In genomic region chr7:45146531-45147379, GRCh38 we compare ENCODE assay signal across 25 cellular contexts. TPM values are rescaled to one million over a fixed set of nuclear protein-coding genes. Genes with fewer than 3 reads are reported as not detected.
DNase-seq lines count a peak whose midpoint lies in the region; ATAC-seq, FAIRE-seq and TF ChIP-seq lines count a peak whose summit lies in the region.
"Had no signal": no experiment of that assay in that cellular context is flagged by ENCODE, and none has a peak within 500 bp of the region (broad histone marks: within the 10 kb centered on the region; RNA-seq: fewer than 3 reads in every experiment).

No MANE protein-coding gene starts in this region.

- in situ Hi-C loops in K562 (cut with MboI) (no loop called here), KBM-7 (cut with MboI; ENCODE audit: low pct_unique_long_range_greater_than_20kb, low sequenced_read_pairs) (loop anchor here (25.0 kb wide), 1 partner anchor 559 kb away; the partner anchor contains the start of gene TMED4)

- no peak overlapping the region for H3K27ac ChIP-seq in K562 (ENCODE audit: extremely low read depth, low read depth, low read length)
- H3K27ac ChIP-seq in spleen: no peak overlapping the region
- no peak overlapping the region for H3K27ac ChIP-seq in tibial nerve
- H3K27ac ChIP-seq: ascending aorta; BLaER1 treated with 17β-estradiol and CSF1 and Interleukin-3, amounts not matched to agents 10 nM and 100 nM; heart left ventricle; parathyroid adenoma; Peyer's patch; skin epidermis had no signal

- ATAC-seq in activated CD4-positive, CD25-positive, alpha-beta regulatory T cell treated with anti-CD3 and anti-CD28 coated beads, Interleukin-2, amount 50 U/mL, for 24 hours: no peak
- peak; percentile 67 for ATAC-seq in K562

- H3K4me2 ChIP-seq in K562 (ENCODE audit: insufficient read depth, low read length): no peak overlapping the region
- H3K4me2 ChIP-seq: BLaER1 treated with 17β-estradiol and CSF1 and Interleukin-3, amounts not matched to agents 10 nM and 100 nM had no signal

- no peak overlapping the region for H2AFZ ChIP-seq in K562 (ENCODE audit: low read depth, low read length)
- H2AFZ ChIP-seq: parathyroid adenoma had no signal

- intact Hi-C loops in K562 (cut with micrococcal nuclease) (no loop called here), spleen (cut with DNase I; ENCODE audit: low total_unique reads) (no loop called here)

- peak in 1 of 2 experiments; percentile 47; a peak in 2 of 4 replicates for TF ChIP-seq RAD21 in K562 (CRISPR knock-in tag; conservative IDR thresholded peaks at IDR 0.05 in 1 of 2, IDR thresholded peaks at IDR 0.05 in 1 of 2)

- H3K9me1 ChIP-seq in K562 (ENCODE audit: control insufficient read depth, insufficient read depth, low read length): no peaks in the 10 kb centered on the region

- no TSS peak for BruUV-seq in K562 (replicated peaks; lab: Mats Ljungman, UMichigan)

- H3K9me3 ChIP-seq in K562 (replicated peaks; ENCODE audit: control insufficient read depth, insufficient read depth, low read depth, low read length): no peaks in the 10 kb centered on the region
- H3K9me3 ChIP-seq in spleen: no peaks in the 10 kb centered on the region
- H3K9me3 ChIP-seq in tibial nerve: no peaks in the 10 kb centered on the region
- H3K9me3 ChIP-seq: ascending aorta; BLaER1 treated with 17β-estradiol and CSF1 and Interleukin-3, amounts not matched to agents 10 nM and 100 nM; heart left ventricle; Peyer's patch had no signal

- TF ChIP-seq POLR2A in K562 (conservative IDR thresholded peaks at IDR 0.05) (no peak), spleen (IDR thresholded peaks at IDR 0.05) (no peak), tibial nerve (IDR thresholded peaks at IDR 0.05) (no peak)

- TF ChIP-seq CTCF in K562 (IDR thresholded peaks at IDR 0.05 in 2 of 3, conservative IDR thresholded peaks at IDR 0.05 in 1 of 3; ENCODE audit: insufficient read depth in 2 of 3, low read depth in 1 of 3, low read length in 3 of 3): peak; percentile 43 to 51 (median 48)
- TF ChIP-seq CTCF in spleen (IDR thresholded peaks at IDR 0.05 in 8 of 11, conservative IDR thresholded peaks at IDR 0.05 in 3 of 11): no peak
- no peak for TF ChIP-seq CTCF in tibial nerve (IDR thresholded peaks at IDR 0.05)

- 38% methylated on average over 16 of the region's 19 CpGs for WGBS in K562 (ENCODE audit: insufficient coverage, low coverage, missing lambda C conversion rate)
- 79 to 87% (median 83%) methylated on average over 15 to 19 of the region's 19 CpGs for WGBS in spleen, 5 donors
- 69 to 84% methylated on average over 18 to 19 of the region's 19 CpGs for WGBS in tibial nerve, 2 donors

- H3K27me3 ChIP-seq in K562 (ENCODE audit: control insufficient read depth in 2 of 2, insufficient read depth in 2 of 2, low read length in 2 of 2) (peaks cover 10 to 38% of the 10 kb centered on the region in 2 experiments), spleen (replicated peaks in 1 of 7) (peaks cover 0 to 36% (median 0%) of the 10 kb centered on the region in 7 donors), tibial nerve (peaks cover 0 to 15% of the 10 kb centered on the region in 2 donors)
- H3K27me3 ChIP-seq: ascending aorta; BLaER1 treated with 17β-estradiol and CSF1 and Interleukin-3, amounts not matched to agents 10 nM and 100 nM; Peyer's patch had no signal

- H3K4me3 ChIP-seq in K562 (no peak overlapping the region), spleen (no peak overlapping the region), tibial nerve (no peak overlapping the region)
- H3K4me3 ChIP-seq: ascending aorta; BLaER1 treated with 17β-estradiol and CSF1 and Interleukin-3, amounts not matched to agents 10 nM and 100 nM; heart left ventricle; Peyer's patch; skin epidermis had no signal

- H3K9ac ChIP-seq in K562 (ENCODE audit: insufficient read depth in 1 of 2, low read depth in 2 of 2, low read length in 2 of 2): no peak overlapping the region
- H3K9ac ChIP-seq: BLaER1 treated with 17β-estradiol and CSF1 and Interleukin-3, amounts not matched to agents 10 nM and 100 nM; parathyroid adenoma had no signal

- no peak for FAIRE-seq in K562 (lab: Jason Lieb, UNC)
- FAIRE-seq: islet of Langerhans had no signal

- CTCF ChIA-PET in K562 (lab: Yijun Ruan, JAX; ENCODE audit: low intra/inter-chr PET ratio): no interaction called here

- POLR2A ChIA-PET in K562 (lab: Yijun Ruan, JAX): interaction anchor here (0.6 kb wide), 1 partner anchor 254 kb away, joined by 4 read pairs; no protein-coding TSS in a partner anchor

- no peaks in the 10 kb centered on the region for H3K79me2 ChIP-seq in K562 (ENCODE audit: control insufficient read depth, insufficient read depth, low read length)
- H3K79me2 ChIP-seq: parathyroid adenoma had no signal

- peak; percentile 22 for DNase-seq in activated CD4-positive, CD25-positive, alpha-beta regulatory T cell treated with anti-CD3 and anti-CD28 coated beads, Interleukin-2, amount 50 U/mL, for 72 hours
- DNase-seq in HuH-7 (ENCODE audit: low spot score): peak; percentile 40
- peak; percentile 37 to 49 (median 46) for DNase-seq in K562 (ENCODE audit: extremely low read depth in 1 of 4, low spot score in 3 of 4)
- DNase-seq in spleen: peak; percentile 56
- no peak for DNase-seq in NCI-H1694 (lab: John Stamatoyannopoulos, UW)
- DNase-seq in tibial nerve (ENCODE audit: low spot score in 2 of 2): no peak
- no peak for DNase-seq in KBM-7
- DNase-seq: activated CD4-positive, alpha-beta T cell treated with anti-CD3 and anti-CD28 coated beads, Interleukin-2, amount 10 ng/mL, durations not matched to agents 24 days and 14 days; activated CD8-positive, alpha-beta memory T cell treated with anti-CD3 and anti-CD28 coated beads, Interleukin-2, amount 50 U/mL, for 48 hours; activated naive CD4-positive, alpha-beta T cell treated with Interleukin-2 at 50 U/mL for 16 hours; heart left ventricle; mammary epithelial cell; naive B cell; NCI-H146; NCI-H774; stimulated activated CD8-positive, alpha-beta memory T cell treated with anti-CD3 and anti-CD28 coated beads, Interleukin-4, amount 100 ng/mL, for 48 hours had no signal

- TF ChIP-seq EP300 in K562 (IDR thresholded peaks at IDR 0.05; ENCODE audit: low read length) (no peak), tibial nerve (IDR thresholded peaks at IDR 0.05) (no peak)

- H3K4me1 ChIP-seq in K562 (replicated peaks in 1 of 2; ENCODE audit: control insufficient read depth in 2 of 2, insufficient read depth in 2 of 2, low read length in 2 of 2): peaks cover 0 to 12% of the 10 kb centered on the region in 2 experiments; a peak in 2 of 5 replicates
- H3K4me1 ChIP-seq in spleen: no peaks in the 10 kb centered on the region
- no peaks in the 10 kb centered on the region for H3K4me1 ChIP-seq in tibial nerve
- H3K4me1 ChIP-seq: ascending aorta, heart left ventricle, parathyroid adenoma, Peyer's patch had no signal

- H3K36me3 ChIP-seq in K562 (ENCODE audit: control insufficient read depth, insufficient read depth, low read length) (no peaks in the 10 kb centered on the region), spleen (no peaks in the 10 kb centered on the region), tibial nerve (no peaks in the 10 kb centered on the region)
- H3K36me3 ChIP-seq: ascending aorta; BLaER1 treated with 17β-estradiol and CSF1 and Interleukin-3, amounts not matched to agents 10 nM and 100 nM; heart left ventricle; Peyer's patch had no signal

- 0 out of 2 replicates have a peak, but pooled peaks cover 3% of the 10 kb centered on the region for H4K20me1 ChIP-seq in K562 (replicated peaks; ENCODE audit: control insufficient read depth, insufficient read depth, low read length)
- H4K20me1 ChIP-seq: BLaER1 treated with 17β-estradiol and CSF1 and Interleukin-3, amounts not matched to agents 10 nM and 100 nM had no signal

RNA-seq across cellular contexts. Expression of gene RAMP3, which starts 10.8 kb away (rescaled TPM):
- not detected in 2 replicates for total RNA-seq in K562 (2011; cell fraction: chromatin; rRNA removed; ENCODE audit: low replicate concordance)
- not detected in 2 replicates for total RNA-seq in K562 (2011; cell fraction: nucleolus; rRNA removed)
- total RNA-seq in K562 (2011; cell fraction: nucleoplasm; rRNA removed): not detected in 2 replicates
- total RNA-seq in K562 (2014; rRNA removed) (not detected in 2 replicates), K562 (2014; rRNA removed; fragmentation: Illumina TruSeq; extraction: Trizol) (not detected in 2 replicates), K562 (2015; rRNA removed; fragmentation: Illumina TruSeq; extraction: Trizol) (not detected in 2 replicates), K562 (2021) (not detected in 2 replicates), spleen (10 to 100 TPM in 5 of 7 donors, 1 to 10 TPM in 2; 6.3 to 27.8 (median 11.8) TPM), tibial nerve (100 to 1,000 TPM in 3 of 4 donors, 10 to 100 TPM in 1; 31.6 to 117 (median 112) TPM)
- polyA plus RNA-seq in K562 (2011; rRNA removed) (not detected in 2 replicates), K562 (2014; fragmentation: Illumina TruSeq; extraction: Trizol) (not detected in 2 replicates), K562 (2014; fragmentation: Nextera tagmentation; extraction: Ambion mirVana) (not detected), K562 (2014; rRNA removed) (not detected in 2 replicates), spleen (10 to 100 TPM; 14.2 to 21.6 (median 18.9) TPM)
- not detected in 2 replicates for polyA plus RNA-seq in K562 (2011; cell fraction: cytosol; rRNA removed)
- polyA plus RNA-seq in K562 (2011; cell fraction: nucleus; rRNA removed): not detected in 2 replicates
- polyA plus RNA-seq in K562 (2012): not detected in 2 replicates
- not detected in 2 replicates for polyA minus RNA-seq in K562 (2011; rRNA and poly(A)+ RNA removed)
- not detected in 2 replicates for polyA minus RNA-seq in K562 (2011; cell fraction: cytosol; rRNA and poly(A)+ RNA removed)
- not detected in 2 replicates for polyA minus RNA-seq in K562 (2011; cell fraction: nucleus; rRNA and poly(A)+ RNA removed)
- total RNA-seq: A172; activated CD4-positive, alpha-beta T cell treated with anti-CD3 and anti-CD28 coated beads, Interleukin-2, amount 10 ng/mL, durations not matched to agents 24 days and 14 days; HT1080; mammary epithelial cell had no signal
- polyA plus RNA-seq: mammary epithelial cell had no signal

RNA-seq across cellular contexts. Expression of gene TBRG4, which starts 35.3 kb away (rescaled TPM):
- 345 and 988 TPM in 2 replicates for total RNA-seq in K562 (2011; cell fraction: chromatin; rRNA removed; ENCODE audit: low replicate concordance)
- 627 and 629 TPM in 2 replicates for total RNA-seq in K562 (2011; cell fraction: nucleolus; rRNA removed)
- 447 and 454 TPM in 2 replicates for total RNA-seq in K562 (2011; cell fraction: nucleoplasm; rRNA removed)
- total RNA-seq in K562 (2014; rRNA removed) (248 and 298 TPM in 2 replicates), K562 (2014; rRNA removed; fragmentation: Illumina TruSeq; extraction: Trizol) (111 and 141 TPM in 2 replicates), K562 (2015; rRNA removed; fragmentation: Illumina TruSeq; extraction: Trizol) (140 and 152 TPM in 2 replicates), K562 (2021) (258 and 287 TPM in 2 replicates), spleen (10 to 100 TPM; 37.9 to 77.1 (median 67.4) TPM), tibial nerve (10 to 100 TPM; 32.3 to 81.3 (median 54.0) TPM)
- polyA plus RNA-seq in K562 (2011; rRNA removed) (278 and 317 TPM in 2 replicates), K562 (2014; fragmentation: Illumina TruSeq; extraction: Trizol) (295 and 322 TPM in 2 replicates), K562 (2014; fragmentation: Nextera tagmentation; extraction: Ambion mirVana) (10 to 100 TPM; 11.2 to 34.9 TPM), K562 (2014; rRNA removed) (216 and 223 TPM in 2 replicates), spleen (10 to 100 TPM; 42.9 to 59.9 (median 46.2) TPM)
- polyA plus RNA-seq in K562 (2011; cell fraction: cytosol; rRNA removed): 213 and 315 TPM in 2 replicates
- polyA plus RNA-seq in K562 (2011; cell fraction: nucleus; rRNA removed): 714 and 782 TPM in 2 replicates
- polyA plus RNA-seq in K562 (2012): 183 and 269 TPM in 2 replicates
- polyA minus RNA-seq in K562 (2011; rRNA and poly(A)+ RNA removed): 276 and 311 TPM in 2 replicates
- polyA minus RNA-seq in K562 (2011; cell fraction: cytosol; rRNA and poly(A)+ RNA removed): 198 and 207 TPM in 2 replicates
- polyA minus RNA-seq in K562 (2011; cell fraction: nucleus; rRNA and poly(A)+ RNA removed): 413 and 539 TPM in 2 replicates

RNA-seq across cellular contexts. Expression of gene NACAD, which starts 58.0 kb away (rescaled TPM):
- total RNA-seq in K562 (2011; cell fraction: chromatin; rRNA removed; ENCODE audit: low replicate concordance): 0.11 and 0.79 TPM in 2 replicates
- under 0.01 TPM in 1 of 2 replicates, not detected in the other for total RNA-seq in K562 (2011; cell fraction: nucleolus; rRNA removed)
- total RNA-seq in K562 (2011; cell fraction: nucleoplasm; rRNA removed): 0.08 TPM in 1 of 2 replicates, not detected in the other
- total RNA-seq in K562 (2014; rRNA removed) (under 0.01 TPM in 1 of 2 replicates, not detected in the other), K562 (2014; rRNA removed; fragmentation: Illumina TruSeq; extraction: Trizol) (not detected in 2 replicates), K562 (2015; rRNA removed; fragmentation: Illumina TruSeq; extraction: Trizol) (not detected in 2 replicates), K562 (2021) (0.02 and 0.04 TPM in 2 replicates), spleen (1 to 10 TPM; 1.2 to 6.2 (median 3.4) TPM), tibial nerve (1 to 10 TPM; 6.1 to 7.8 (median 6.7) TPM)
- polyA plus RNA-seq in K562 (2011; rRNA removed) (0.01 and 0.03 TPM in 2 replicates), K562 (2014; fragmentation: Illumina TruSeq; extraction: Trizol) (0.01 and 0.03 TPM in 2 replicates), K562 (2014; fragmentation: Nextera tagmentation; extraction: Ambion mirVana) (not detected), K562 (2014; rRNA removed) (0.04 TPM in 1 of 2 replicates, not detected in the other), spleen (1 to 10 TPM in 1 of 3 donors, under 1 TPM in 2; 0.30 to 1.0 (median 0.30) TPM)
- polyA plus RNA-seq in K562 (2011; cell fraction: cytosol; rRNA removed): 0.01 and 0.03 TPM in 2 replicates
- 0.06 and 0.16 TPM in 2 replicates for polyA plus RNA-seq in K562 (2011; cell fraction: nucleus; rRNA removed)
- 0.03 and 0.04 TPM in 2 replicates for polyA plus RNA-seq in K562 (2012)
- not detected in 2 replicates for polyA minus RNA-seq in K562 (2011; rRNA and poly(A)+ RNA removed)
- not detected in 2 replicates for polyA minus RNA-seq in K562 (2011; cell fraction: cytosol; rRNA and poly(A)+ RNA removed)
- 0.11 and 0.13 TPM in 2 replicates for polyA minus RNA-seq in K562 (2011; cell fraction: nucleus; rRNA and poly(A)+ RNA removed)

Comparison
In these comparisons a context has a peak if more than half of its experiments do, and no peak if none do; other contexts are left out.
1. DNase-seq: peak in activated CD4-positive, CD25-positive, alpha-beta regulatory T cell treated with anti-CD3 and anti-CD28 coated beads, Interleukin-2, amount 50 U/mL, for 72 hours (single experiment), HuH-7 (single experiment), K562 (4 of 4) and spleen (single experiment); none in NCI-H1694 (single experiment), tibial nerve (0 of 2) and KBM-7 (single experiment).
2. CTCF ChIP-seq: peak in K562 (3 of 3); none in spleen (0 of 11) and tibial nerve (0 of 5).
3. RNA of gene RAMP3, which starts 10.8 kb away (total RNA-seq): 31.6 to 117 TPM in tibial nerve and 6.3 to 27.8 TPM in spleen; not detected in K562; every median in the first group is over 4 times any median in the second.